Comparison of ENCODE assay signal across 18 cellular contexts in genomic region chr16:15597822-15598647, GRCh38. TPM values are rescaled to one million over a fixed set of nuclear protein-coding genes. Genes with fewer than 3 reads are reported as not detected.
DNase-seq lines count a peak whose midpoint lies in the region; ATAC-seq, FAIRE-seq and TF ChIP-seq lines count a peak whose summit lies in the region.
"Had no signal": no experiment of that assay in that cellular context is flagged by ENCODE, and none has a peak within 500 bp of the region (broad histone marks: within the 10 kb centered on the region; RNA-seq: fewer than 3 reads in every experiment).

No MANE protein-coding gene starts in this region.

- H3K9me3 ChIP-seq in esophagus muscularis mucosa = no peaks in the 10 kb centered on the region
- H3K9me3 ChIP-seq: body of pancreas, pancreas had no signal

- H3K27ac ChIP-seq in esophagus muscularis mucosa (replicated peaks in 1 of 4) = no peak overlapping the region
- H3K27ac ChIP-seq: body of pancreas, pancreas had no signal

- peaks cover 0 to 7% of the 10 kb centered on the region in 2 donors for H3K9me3 Mint-ChIP-seq in activated naive CD4-positive, alpha-beta T cell treated with anti-CD3 and anti-CD28 coated beads, Interleukin-2, amount 50 U/mL, for 72 hours
- no peaks in the 10 kb centered on the region for H3K9me3 Mint-ChIP-seq in activated naive CD4-positive, alpha-beta T cell treated with anti-CD3 and anti-CD28 coated beads, Interleukin-2, amount 10 ng/mL, durations not matched to agents 7 days and 5 days
- peaks cover 15% of the 10 kb centered on the region for H3K9me3 Mint-ChIP-seq in dendritic cell treated with granulocyte-macrophage colony-stimulating factor and Interleukin-4, amounts not matched to agents 40 ng/mL and 50 ng/mL, for 4 days
- H3K9me3 Mint-ChIP-seq in activated CD8-positive, alpha-beta memory T cell treated with anti-CD3 and anti-CD28 coated beads, Interleukin-2, amount 10 ng/mL, durations not matched to agents 7 days and 5 days (ENCODE audit: low read depth) = no peaks in the 10 kb centered on the region
- H3K9me3 Mint-ChIP-seq: IgD-negative memory B cell had no signal

- DNase-seq in activated naive CD4-positive, alpha-beta T cell treated with anti-CD3 and anti-CD28 coated beads, Interleukin-2, amount 50 U/mL, for 72 hours (ENCODE audit: low spot score in 2 of 2) = no peak
- DNase-seq in activated naive CD4-positive, alpha-beta T cell treated with anti-CD3 and anti-CD28 coated beads, Interleukin-2, amount 10 ng/mL, durations not matched to agents 7 days and 5 days = no peak
- DNase-seq in pons (ENCODE audit: low spot score) = peak; percentile 43
- no peak for DNase-seq in Kasumi-1 (lab: John Stamatoyannopoulos, UW)
- DNase-seq in esophagus muscularis mucosa (ENCODE audit: extremely low spot score) = no peak
- no peak for DNase-seq in activated CD8-positive, alpha-beta memory T cell treated with anti-CD3 and anti-CD28 coated beads, Interleukin-2, amount 10 ng/mL, durations not matched to agents 7 days and 5 days
- DNase-seq in HTR-8/SVneo (ENCODE audit: insufficient read length, low spot score) = no peak
- DNase-seq: body of pancreas; cortex of kidney; NCI-H1930; NCI-H446 treated with DMSO at 0.1 percent for 48 hours; pancreas; stimulated activated naive CD4-positive, alpha-beta T cell; T-helper 1 cell had no signal

- no peaks in the 10 kb centered on the region for H3K27me3 Mint-ChIP-seq in activated naive CD4-positive, alpha-beta T cell treated with anti-CD3 and anti-CD28 coated beads, Interleukin-2, amount 10 ng/mL, durations not matched to agents 7 days and 5 days
- no peaks in the 10 kb centered on the region for H3K27me3 Mint-ChIP-seq in dendritic cell treated with granulocyte-macrophage colony-stimulating factor and Interleukin-4, amounts not matched to agents 40 ng/mL and 50 ng/mL, for 4 days
- no peaks in the 10 kb centered on the region for H3K27me3 Mint-ChIP-seq in activated CD8-positive, alpha-beta memory T cell treated with anti-CD3 and anti-CD28 coated beads, Interleukin-2, amount 10 ng/mL, durations not matched to agents 7 days and 5 days
- H3K27me3 Mint-ChIP-seq: IgD-negative memory B cell had no signal

- CTCF ChIA-PET in activated naive CD4-positive, alpha-beta T cell treated with anti-CD3 and anti-CD28 coated beads, Interleukin-2, amount 10 ng/mL, durations not matched to agents 7 days and 5 days (lab: Charles Lee) = interaction anchor here (1.0 kb wide), 1 partner anchor 36 kb away, joined by 3 read pairs; no protein-coding TSS in a partner anchor
- CTCF ChIA-PET in activated CD8-positive, alpha-beta memory T cell treated with anti-CD3 and anti-CD28 coated beads, Interleukin-2, amount 10 ng/mL, durations not matched to agents 7 days and 5 days (lab: Charles Lee) = no interaction called here

- peaks cover 14% of the 10 kb centered on the region for H3K4me1 Mint-ChIP-seq in activated naive CD4-positive, alpha-beta T cell treated with anti-CD3 and anti-CD28 coated beads, Interleukin-2, amount 10 ng/mL, durations not matched to agents 7 days and 5 days
- peaks cover 50% of the 10 kb centered on the region for H3K4me1 Mint-ChIP-seq in dendritic cell treated with granulocyte-macrophage colony-stimulating factor and Interleukin-4, amounts not matched to agents 40 ng/mL and 50 ng/mL, for 4 days (ENCODE audit: low read depth)
- peaks cover 2% of the 10 kb centered on the region for H3K4me1 Mint-ChIP-seq in activated CD8-positive, alpha-beta memory T cell treated with anti-CD3 and anti-CD28 coated beads, Interleukin-2, amount 10 ng/mL, durations not matched to agents 7 days and 5 days

- peak; percentile 14 for ATAC-seq in activated naive CD4-positive, alpha-beta T cell treated with anti-CD3 and anti-CD28 coated beads, Interleukin-2, amount 50 U/mL, for 72 hours
- ATAC-seq in activated CD8-positive, alpha-beta memory T cell treated with anti-CD3 and anti-CD28 coated beads, Interleukin-2, amount 10 ng/mL, durations not matched to agents 7 days and 5 days = no peak
- ATAC-seq: body of pancreas, Right ventricle myocardium inferior had no signal

- 92% methylated on average over 6 of the region's 15 CpGs for WGBS in esophagus muscularis mucosa

- H3K36me3 Mint-ChIP-seq in activated naive CD4-positive, alpha-beta T cell treated with anti-CD3 and anti-CD28 coated beads, Interleukin-2, amount 50 U/mL, for 72 hours = peaks cover 46 to 47% of the 10 kb centered on the region in 2 donors
- H3K36me3 Mint-ChIP-seq in activated naive CD4-positive, alpha-beta T cell treated with anti-CD3 and anti-CD28 coated beads, Interleukin-2, amount 10 ng/mL, durations not matched to agents 7 days and 5 days = peaks cover 84% of the 10 kb centered on the region
- H3K36me3 Mint-ChIP-seq in dendritic cell treated with granulocyte-macrophage colony-stimulating factor and Interleukin-4, amounts not matched to agents 40 ng/mL and 50 ng/mL, for 4 days (ENCODE audit: low read depth) = peaks cover 94% of the 10 kb centered on the region
- peaks cover 52% of the 10 kb centered on the region for H3K36me3 Mint-ChIP-seq in activated CD8-positive, alpha-beta memory T cell treated with anti-CD3 and anti-CD28 coated beads, Interleukin-2, amount 10 ng/mL, durations not matched to agents 7 days and 5 days

- TF ChIP-seq EP300 in esophagus muscularis mucosa (IDR thresholded peaks at IDR 0.05) = no peak

- TF ChIP-seq POLR2A in esophagus muscularis mucosa (IDR thresholded peaks at IDR 0.05; ENCODE audit: low read depth) = no peak

- H3K4me1 ChIP-seq in esophagus muscularis mucosa = peaks cover 0 to 8% (median 0%) of the 10 kb centered on the region in 4 donors
- H3K4me1 ChIP-seq: body of pancreas, pancreas had no signal

- intact Hi-C loops in dendritic cell treated with granulocyte-macrophage colony-stimulating factor and Interleukin-4, amounts not matched to agents 40 ng/mL and 50 ng/mL, for 4 days (cut with micrococcal nuclease) = loop anchor here (5.0 kb wide), 1 partner anchor 44 kb away; the partner anchor contains the start of gene MARF1
- intact Hi-C loops in esophagus muscularis mucosa (cut with DNase I) = no loop called here

- FAIRE-seq in HTR-8/SVneo (lab: Jason Lieb, UNC) = no peak
- FAIRE-seq: frontal cortex, pancreas had no signal

- TF ChIP-seq CTCF in esophagus muscularis mucosa (IDR thresholded peaks at IDR 0.05) = no peak

- no peak overlapping the region for H3K4me3 ChIP-seq in esophagus muscularis mucosa
- H3K4me3 ChIP-seq: body of pancreas, pancreas had no signal

- peak overlapping the region; percentile 72 to 88 for H3K27ac Mint-ChIP-seq in activated naive CD4-positive, alpha-beta T cell treated with anti-CD3 and anti-CD28 coated beads, Interleukin-2, amount 50 U/mL, for 72 hours
- no peak overlapping the region for H3K27ac Mint-ChIP-seq in activated naive CD4-positive, alpha-beta T cell treated with anti-CD3 and anti-CD28 coated beads, Interleukin-2, amount 10 ng/mL, durations not matched to agents 7 days and 5 days
- peak overlapping the region; percentile 65 for H3K27ac Mint-ChIP-seq in dendritic cell treated with granulocyte-macrophage colony-stimulating factor and Interleukin-4, amounts not matched to agents 40 ng/mL and 50 ng/mL, for 4 days
- no peak overlapping the region for H3K27ac Mint-ChIP-seq in activated CD8-positive, alpha-beta memory T cell treated with anti-CD3 and anti-CD28 coated beads, Interleukin-2, amount 10 ng/mL, durations not matched to agents 7 days and 5 days

- no peaks in the 10 kb centered on the region for H3K27me3 ChIP-seq in esophagus muscularis mucosa
- H3K27me3 ChIP-seq: body of pancreas, pancreas had no signal

- peaks cover 49 to 100% (median 85%) of the 10 kb centered on the region in 4 donors for H3K36me3 ChIP-seq in esophagus muscularis mucosa

- H3K4me3 Mint-ChIP-seq in activated naive CD4-positive, alpha-beta T cell treated with anti-CD3 and anti-CD28 coated beads, Interleukin-2, amount 10 ng/mL, durations not matched to agents 7 days and 5 days = no peak overlapping the region
- H3K4me3 Mint-ChIP-seq in dendritic cell treated with granulocyte-macrophage colony-stimulating factor and Interleukin-4, amounts not matched to agents 40 ng/mL and 50 ng/mL, for 4 days = no peak overlapping the region
- H3K4me3 Mint-ChIP-seq in activated CD8-positive, alpha-beta memory T cell treated with anti-CD3 and anti-CD28 coated beads, Interleukin-2, amount 10 ng/mL, durations not matched to agents 7 days and 5 days = no peak overlapping the region

RNA-seq across cellular contexts. Expression of gene MARF1, which starts 44.9 kb away (rescaled TPM):
- total RNA-seq in activated naive CD4-positive, alpha-beta T cell treated with anti-CD3 and anti-CD28 coated beads, Interleukin-2, amount 50 U/mL, for 72 hours = 100 to 1,000 TPM in 1 of 2 donors, 10 to 100 TPM in 1; 70.8 to 134 TPM
- total RNA-seq in esophagus muscularis mucosa = 10 to 100 TPM; 36.6 to 57.3 (median 52.0) TPM
- total RNA-seq in activated CD8-positive, alpha-beta memory T cell treated with anti-CD3 and anti-CD28 coated beads, Interleukin-2, amount 10 ng/mL, durations not matched to agents 7 days and 5 days = 10 to 100 TPM; 67.7 to 75.3 TPM

RNA-seq across cellular contexts. Expression of gene NDE1, which starts 52.0 kb away (rescaled TPM):
- total RNA-seq in activated naive CD4-positive, alpha-beta T cell treated with anti-CD3 and anti-CD28 coated beads, Interleukin-2, amount 50 U/mL, for 72 hours = 100 to 1,000 TPM; 114 to 196 TPM
- total RNA-seq in esophagus muscularis mucosa = 10 to 100 TPM; 46.1 to 94.9 (median 70.1) TPM
- total RNA-seq in activated CD8-positive, alpha-beta memory T cell treated with anti-CD3 and anti-CD28 coated beads, Interleukin-2, amount 10 ng/mL, durations not matched to agents 7 days and 5 days = 100 to 1,000 TPM; 127 to 138 TPM

Comparison
In these comparisons a context has a peak if more than half of its experiments do, and no peak if none do; other contexts are left out.
1. H3K27ac Mint-ChIP-seq: peak in activated naive CD4-positive, alpha-beta T cell treated with anti-CD3 and anti-CD28 coated beads, Interleukin-2, amount 50 U/mL, for 72 hours (2 of 2) and dendritic cell treated with granulocyte-macrophage colony-stimulating factor and Interleukin-4, amounts not matched to agents 40 ng/mL and 50 ng/mL, for 4 days (single experiment); none in activated naive CD4-positive, alpha-beta T cell treated with anti-CD3 and anti-CD28 coated beads, Interleukin-2, amount 10 ng/mL, durations not matched to agents 7 days and 5 days (single experiment) and activated CD8-positive, alpha-beta memory T cell treated with anti-CD3 and anti-CD28 coated beads, Interleukin-2, amount 10 ng/mL, durations not matched to agents 7 days and 5 days (single experiment).